ENCODE assay signal across 1 cellular context in the genomic region with DNA sequence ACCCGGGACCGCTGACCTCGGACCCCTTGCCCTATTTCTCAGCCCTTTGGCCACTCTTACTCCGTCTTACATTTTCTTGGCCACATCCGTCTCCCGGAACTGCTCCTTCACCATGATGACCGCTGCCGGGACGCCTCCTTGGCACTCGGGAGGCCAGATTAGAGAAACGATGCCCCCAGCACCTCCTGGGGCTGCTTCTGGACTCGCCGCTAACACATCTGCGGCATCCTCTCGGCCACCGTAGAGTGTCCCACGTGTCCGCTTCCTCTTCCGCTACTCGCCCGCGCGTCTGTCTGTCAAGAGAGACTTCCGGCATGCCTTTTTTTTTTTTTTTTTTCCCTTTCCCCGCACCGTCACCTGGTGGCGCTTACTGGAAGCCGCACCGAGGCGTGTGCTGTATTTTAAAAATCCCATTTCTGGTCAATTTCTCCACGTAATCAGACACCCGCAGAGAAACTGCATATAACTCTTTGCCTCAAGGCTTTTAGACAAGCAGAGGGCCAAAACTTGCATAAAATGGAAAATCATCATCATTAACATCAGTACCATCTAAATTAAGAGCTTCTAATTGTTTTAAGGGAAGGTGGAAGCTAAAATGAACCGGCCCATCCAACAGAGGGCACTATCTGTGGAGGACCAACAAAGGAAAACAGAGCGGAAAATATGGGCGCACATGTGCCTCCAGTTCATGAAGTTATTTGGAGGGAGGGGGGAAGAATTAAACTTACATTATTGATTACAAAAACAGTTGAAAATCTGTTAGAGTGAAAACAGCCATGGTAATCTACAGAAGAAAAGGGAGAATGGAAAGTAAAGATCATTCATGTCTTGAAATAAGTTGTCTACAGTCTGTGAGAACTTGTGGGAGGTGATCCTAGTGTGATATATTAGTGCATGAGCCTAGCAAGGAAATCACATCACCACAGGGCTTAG.
A peak's percentile ranks its signal among the peaks of the same experiment; 100 is the strongest.
TF ChIP-seq lines count a peak whose summit lies in the region.

POLR3A (minus strand) TSS at position 222 of the 933 bp plus-strand sequence; CDS start at position 114, 108 bp downstream.

TF ChIP-seq in HEK293, 187 proteins besides CTCF, POLR2A, EP300 and RAD21 (continued from another document and continues in another):
- TF ChIP-seq ZNF398 (tag by site-specific recombination; IDR thresholded peaks at IDR 0.05) = no peak
- peak; percentile 87 for TF ChIP-seq ZXDB (tag by site-specific recombination; IDR thresholded peaks at IDR 0.05)
- TF ChIP-seq ZNF600 (tag by site-specific recombination; IDR thresholded peaks at IDR 0.05) = 0 out of 2 replicates have a peak, but pooled peaks have one; percentile 4
- TF ChIP-seq ZNF175 (tag by site-specific recombination; IDR thresholded peaks at IDR 0.05) = no peak
- no peak for TF ChIP-seq ZNF350 (tag by site-specific recombination; IDR thresholded peaks at IDR 0.05)
- TF ChIP-seq ZBTB17 (tag by site-specific recombination; IDR thresholded peaks at IDR 0.05) = peak; percentile 87
- TF ChIP-seq ZNF157 (tag by site-specific recombination; IDR thresholded peaks at IDR 0.05) = no peak
- no peak for TF ChIP-seq ZNF677 (tag by site-specific recombination; IDR thresholded peaks at IDR 0.05)
- no peak for TF ChIP-seq TCF7L2 (IDR thresholded peaks at IDR 0.05; ENCODE audit: borderline replicate concordance, low read depth, low read length)
- TF ChIP-seq ZNF660 (tag by site-specific recombination; IDR thresholded peaks at IDR 0.05) = 0 out of 2 replicates have a peak, but pooled peaks have one; percentile 61
- no peak for TF ChIP-seq ZFP41 (tag by site-specific recombination; IDR thresholded peaks at IDR 0.05; ENCODE audit: borderline replicate concordance)
- TF ChIP-seq ZSCAN30 (tag by site-specific recombination; IDR thresholded peaks at IDR 0.05) = no peak; the same call in 1 of the 2 replicates
- peak; percentile 17; the same call in 1 of the 2 replicates for TF ChIP-seq ZNF548 (tag by site-specific recombination; IDR thresholded peaks at IDR 0.05)
- TF ChIP-seq, protein P1, sequence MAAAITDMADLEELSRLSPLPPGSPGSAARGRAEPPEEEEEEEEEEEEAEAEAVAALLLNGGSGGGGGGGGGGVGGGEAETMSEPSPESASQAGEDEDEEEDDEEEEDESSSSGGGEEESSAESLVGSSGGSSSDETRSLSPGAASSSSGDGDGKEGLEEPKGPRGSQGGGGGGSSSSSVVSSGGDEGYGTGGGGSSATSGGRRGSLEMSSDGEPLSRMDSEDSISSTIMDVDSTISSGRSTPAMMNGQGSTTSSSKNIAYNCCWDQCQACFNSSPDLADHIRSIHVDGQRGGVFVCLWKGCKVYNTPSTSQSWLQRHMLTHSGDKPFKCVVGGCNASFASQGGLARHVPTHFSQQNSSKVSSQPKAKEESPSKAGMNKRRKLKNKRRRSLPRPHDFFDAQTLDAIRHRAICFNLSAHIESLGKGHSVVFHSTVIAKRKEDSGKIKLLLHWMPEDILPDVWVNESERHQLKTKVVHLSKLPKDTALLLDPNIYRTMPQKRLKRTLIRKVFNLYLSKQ (tag by site-specific recombination; IDR thresholded peaks at IDR 0.05; ENCODE audit: borderline replicate concordance) = no peak
- no peak for TF ChIP-seq ZNF138 (tag by site-specific recombination; IDR thresholded peaks at IDR 0.05; ENCODE audit: borderline replicate concordance)
- peak; percentile 45; the same call in 1 of the 2 replicates for TF ChIP-seq ZNF580 (tag by site-specific recombination; IDR thresholded peaks at IDR 0.05)
- TF ChIP-seq, protein P2, sequence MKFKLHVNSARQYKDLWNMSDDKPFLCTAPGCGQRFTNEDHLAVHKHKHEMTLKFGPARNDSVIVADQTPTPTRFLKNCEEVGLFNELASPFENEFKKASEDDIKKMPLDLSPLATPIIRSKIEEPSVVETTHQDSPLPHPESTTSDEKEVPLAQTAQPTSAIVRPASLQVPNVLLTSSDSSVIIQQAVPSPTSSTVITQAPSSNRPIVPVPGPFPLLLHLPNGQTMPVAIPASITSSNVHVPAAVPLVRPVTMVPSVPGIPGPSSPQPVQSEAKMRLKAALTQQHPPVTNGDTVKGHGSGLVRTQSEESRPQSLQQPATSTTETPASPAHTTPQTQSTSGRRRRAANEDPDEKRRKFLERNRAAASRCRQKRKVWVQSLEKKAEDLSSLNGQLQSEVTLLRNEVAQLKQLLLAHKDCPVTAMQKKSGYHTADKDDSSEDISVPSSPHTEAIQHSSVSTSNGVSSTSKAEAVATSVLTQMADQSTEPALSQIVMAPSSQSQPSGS (tag by site-specific recombination; IDR thresholded peaks at IDR 0.05; ENCODE audit: low read depth) = no peak
- TF ChIP-seq ZNF423 (tag by site-specific recombination; IDR thresholded peaks at IDR 0.05) = no peak
- no peak for TF ChIP-seq ZNF645 (tag by site-specific recombination; IDR thresholded peaks at IDR 0.05)
- no peak for TF ChIP-seq MYNN (tag by site-specific recombination; IDR thresholded peaks at IDR 0.05; ENCODE audit: borderline replicate concordance)
- TF ChIP-seq, protein P3, sequence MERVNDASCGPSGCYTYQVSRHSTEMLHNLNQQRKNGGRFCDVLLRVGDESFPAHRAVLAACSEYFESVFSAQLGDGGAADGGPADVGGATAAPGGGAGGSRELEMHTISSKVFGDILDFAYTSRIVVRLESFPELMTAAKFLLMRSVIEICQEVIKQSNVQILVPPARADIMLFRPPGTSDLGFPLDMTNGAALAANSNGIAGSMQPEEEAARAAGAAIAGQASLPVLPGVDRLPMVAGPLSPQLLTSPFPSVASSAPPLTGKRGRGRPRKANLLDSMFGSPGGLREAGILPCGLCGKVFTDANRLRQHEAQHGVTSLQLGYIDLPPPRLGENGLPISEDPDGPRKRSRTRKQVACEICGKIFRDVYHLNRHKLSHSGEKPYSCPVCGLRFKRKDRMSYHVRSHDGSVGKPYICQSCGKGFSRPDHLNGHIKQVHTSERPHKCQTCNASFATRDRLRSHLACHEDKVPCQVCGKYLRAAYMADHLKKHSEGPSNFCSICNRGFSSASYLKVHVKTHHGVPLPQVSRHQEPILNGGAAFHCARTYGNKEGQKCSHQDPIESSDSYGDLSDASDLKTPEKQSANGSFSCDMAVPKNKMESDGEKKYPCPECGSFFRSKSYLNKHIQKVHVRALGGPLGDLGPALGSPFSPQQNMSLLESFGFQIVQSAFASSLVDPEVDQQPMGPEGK (tag by site-specific recombination; IDR thresholded peaks at IDR 0.05) = peak; percentile 59
- TF ChIP-seq ZNF214 (tag by site-specific recombination; IDR thresholded peaks at IDR 0.05; ENCODE audit: borderline replicate concordance) = no peak
- peak; percentile 80 for TF ChIP-seq PRDM1 (tag by site-specific recombination; IDR thresholded peaks at IDR 0.05)
- TF ChIP-seq ZNF560 (tag by site-specific recombination; IDR thresholded peaks at IDR 0.05; ENCODE audit: borderline replicate concordance) = no peak
- no peak for TF ChIP-seq ZNF571 (tag by site-specific recombination; IDR thresholded peaks at IDR 0.05)
- TF ChIP-seq GLI2 (tag by site-specific recombination; IDR thresholded peaks at IDR 0.05; ENCODE audit: borderline replicate concordance, low read depth) = no peak
- peak; percentile 17; the same call in 1 of the 2 replicates for TF ChIP-seq ZNF184 (tag by site-specific recombination; IDR thresholded peaks at IDR 0.05)
- TF ChIP-seq ZNF19 (tag by site-specific recombination; IDR thresholded peaks at IDR 0.05; ENCODE audit: low read depth) = no peak
- TF ChIP-seq ZNF48 (tag by site-specific recombination; IDR thresholded peaks at IDR 0.05) = no peak
- TF ChIP-seq ZBTB1 (tag by site-specific recombination; IDR thresholded peaks at IDR 0.05) = peak; percentile 64; the same call in 1 of the 2 replicates
- no peak for TF ChIP-seq ZNF202 (tag by site-specific recombination; IDR thresholded peaks at IDR 0.05; ENCODE audit: borderline replicate concordance)
- no peak for TF ChIP-seq ZNF140 (tag by site-specific recombination; IDR thresholded peaks at IDR 0.05)
- no peak for TF ChIP-seq HOXA7 (CRISPR knock-in tag; IDR thresholded peaks at IDR 0.05; ENCODE audit: borderline replicate concordance)
- no peak for TF ChIP-seq ZNF266 (tag by site-specific recombination; IDR thresholded peaks at IDR 0.05; ENCODE audit: low read depth)
- 0 out of 2 replicates have a peak, but pooled peaks have one; percentile 59 for TF ChIP-seq TRIM28 (IDR thresholded peaks at IDR 0.05; ENCODE audit: borderline replicate concordance, low read length)
- no peak for TF ChIP-seq ZNF302 (tag by site-specific recombination; IDR thresholded peaks at IDR 0.05; ENCODE audit: low read depth)
- TF ChIP-seq ZNF335 (tag by site-specific recombination; conservative IDR thresholded peaks at IDR 0.05) = peak; percentile 85
- TF ChIP-seq ZNF248 (tag by site-specific recombination; IDR thresholded peaks at IDR 0.05) = no peak
- TF ChIP-seq ZNF292 (tag by site-specific recombination; IDR thresholded peaks at IDR 0.05; ENCODE audit: borderline replicate concordance, low read depth) = no peak
- no peak for TF ChIP-seq ZNF555 (tag by site-specific recombination; conservative IDR thresholded peaks at IDR 0.05)
- TF ChIP-seq ZNF394 (tag by site-specific recombination; IDR thresholded peaks at IDR 0.05; ENCODE audit: borderline replicate concordance) = peak; percentile 38
- no peak for TF ChIP-seq ZNF354C (tag by site-specific recombination; IDR thresholded peaks at IDR 0.05; ENCODE audit: borderline replicate concordance, low read depth)
- TF ChIP-seq ZSCAN23 (tag by site-specific recombination; IDR thresholded peaks at IDR 0.05) = no peak
- no peak for TF ChIP-seq ZNF701 (tag by site-specific recombination; IDR thresholded peaks at IDR 0.05)
- TF ChIP-seq, protein P4, sequence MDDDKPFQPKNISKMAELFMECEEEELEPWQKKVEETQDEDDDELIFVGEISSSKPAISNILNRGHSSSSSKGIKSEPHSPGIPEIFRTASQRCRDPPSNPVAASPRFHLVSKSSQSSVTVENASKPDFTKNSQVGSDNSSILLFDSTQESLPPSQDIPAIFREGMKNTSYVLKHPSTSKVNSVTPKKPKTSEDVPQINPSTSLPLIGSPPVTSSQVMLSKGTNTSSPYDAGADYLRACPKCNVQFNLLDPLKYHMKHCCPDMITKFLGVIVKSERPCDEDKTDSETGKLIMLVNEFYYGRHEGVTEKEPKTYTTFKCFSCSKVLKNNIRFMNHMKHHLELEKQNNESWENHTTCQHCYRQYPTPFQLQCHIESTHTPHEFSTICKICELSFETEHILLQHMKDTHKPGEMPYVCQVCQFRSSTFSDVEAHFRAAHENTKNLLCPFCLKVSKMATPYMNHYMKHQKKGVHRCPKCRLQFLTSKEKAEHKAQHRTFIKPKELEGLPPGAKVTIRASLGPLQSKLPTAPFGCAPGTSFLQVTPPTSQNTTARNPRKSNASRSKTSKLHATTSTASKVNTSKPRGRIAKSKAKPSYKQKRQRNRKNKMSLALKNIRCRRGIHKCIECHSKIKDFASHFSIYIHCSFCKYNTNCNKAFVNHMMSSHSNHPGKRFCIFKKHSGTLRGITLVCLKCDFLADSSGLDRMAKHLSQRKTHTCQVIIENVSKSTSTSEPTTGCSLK (tag by site-specific recombination; IDR thresholded peaks at IDR 0.05) = no peak
- TF ChIP-seq BCL6B (tag by site-specific recombination; IDR thresholded peaks at IDR 0.05) = no peak
- TF ChIP-seq INSM2 (tag by site-specific recombination; IDR thresholded peaks at IDR 0.05) = peak; percentile 11; the same call in 1 of the 2 replicates
- no peak; the same call in 1 of the 2 replicates for TF ChIP-seq KLF7 (tag by site-specific recombination; IDR thresholded peaks at IDR 0.05; ENCODE audit: borderline replicate concordance)
- TF ChIP-seq ZSCAN16 (tag by site-specific recombination; IDR thresholded peaks at IDR 0.05) = no peak
- TF ChIP-seq ZNF664 (tag by site-specific recombination; IDR thresholded peaks at IDR 0.05) = peak; percentile 44; the same call in 1 of the 2 replicates
- TF ChIP-seq MZF1 (tag by site-specific recombination; IDR thresholded peaks at IDR 0.05; ENCODE audit: borderline replicate concordance) = peak; percentile 23; the same call in 1 of the 2 replicates
